8 cellular contexts compared by ENCODE assay signal in genomic region chr13:80341771-80342271, GRCh38. TPM values are rescaled to one million over a fixed set of nuclear protein-coding genes. Genes with fewer than 3 reads are reported as not detected.
A peak's percentile ranks its signal among the peaks of the same experiment; 100 is the strongest.
DNase-seq lines count a peak whose midpoint lies in the region.

No MANE protein-coding gene starts in this region.

- H3K27me3 ChIP-seq in layer of hippocampus (ENCODE audit: control insufficient read depth, insufficient read depth, low read length) (no peaks in the 10 kb centered on the region), subcutaneous abdominal adipose tissue (ENCODE audit: control insufficient read depth in 5 of 5, insufficient read depth in 4 of 5, low read length in 5 of 5) (no peaks in the 10 kb centered on the region)

- DNase-seq in T-helper 1 cell (no peak), NCI-H82 treated with DMSO at 0.1 percent for 48 hours (lab: John Stamatoyannopoulos, UW; ENCODE audit: unreplicated experiment) (peak; percentile 83), cerebellum (ENCODE audit: low spot score) (peak; percentile 59), GOT3 (lab: John Stamatoyannopoulos, UW) (no peak)
- no peak for DNase-seq in stimulated activated CD4-positive, alpha-beta T cell treated with anti-CD3 and anti-CD28 coated beads, Interleukin-4, amount 100 ng/mL, for 1 hour

- no peaks in the 10 kb centered on the region for H3K9me3 Mint-ChIP-seq in T-helper 1 cell treated with Interleukin-12 subunit alpha and Interleukin-12 subunit beta and Interleukin-4 antibody, amounts not matched to agents 30 μg/mL and 1 μg/mL, for 36 hours

- peaks cover 37% of the 10 kb centered on the region for H3K27me3 Mint-ChIP-seq in T-helper 1 cell treated with Interleukin-12 subunit alpha and Interleukin-12 subunit beta and Interleukin-4 antibody, amounts not matched to agents 30 μg/mL and 1 μg/mL, for 36 hours (ENCODE audit: low read depth)

- no peaks in the 10 kb centered on the region for H3K36me3 Mint-ChIP-seq in T-helper 1 cell treated with Interleukin-12 subunit alpha and Interleukin-12 subunit beta and Interleukin-4 antibody, amounts not matched to agents 30 μg/mL and 1 μg/mL, for 36 hours (ENCODE audit: low read depth)

- peak overlapping the region; percentile 89 for H3K27ac ChIP-seq in layer of hippocampus (ENCODE audit: low read depth, low read length)
- H3K27ac ChIP-seq in subcutaneous abdominal adipose tissue (ENCODE audit: low read depth, low read length) = peak overlapping the region; percentile 96

- peaks cover 2 to 52% (median 27%) of the 10 kb centered on the region in 5 donors for H3K4me1 ChIP-seq in subcutaneous abdominal adipose tissue (ENCODE audit: control insufficient read depth in 5 of 5, insufficient read depth in 5 of 5, low read length in 5 of 5)

- peaks cover 0 to 9% (median 6%) of the 10 kb centered on the region in 5 donors for H3K36me3 ChIP-seq in subcutaneous abdominal adipose tissue (ENCODE audit: control insufficient read depth in 5 of 5, insufficient read depth in 5 of 5, low read length in 5 of 5)

- peaks cover 9% of the 10 kb centered on the region for H3K4me1 Mint-ChIP-seq in T-helper 1 cell treated with Interleukin-12 subunit alpha and Interleukin-12 subunit beta and Interleukin-4 antibody, amounts not matched to agents 30 μg/mL and 1 μg/mL, for 36 hours (ENCODE audit: low read depth)

- H3K4me3 ChIP-seq in subcutaneous abdominal adipose tissue (ENCODE audit: low read depth in 1 of 5, low read length in 5 of 5) = peak overlapping the region; percentile 78 to 97 (median 89)

- H3K9ac ChIP-seq in subcutaneous abdominal adipose tissue (ENCODE audit: low read length in 5 of 5) = peak overlapping the region in 4 of 5 donors; percentile 58 to 81 (median 70)

- peak overlapping the region; percentile 57 for H3K27ac Mint-ChIP-seq in T-helper 1 cell treated with Interleukin-12 subunit alpha and Interleukin-12 subunit beta and Interleukin-4 antibody, amounts not matched to agents 30 μg/mL and 1 μg/mL, for 36 hours

- H3K9me3 ChIP-seq in subcutaneous abdominal adipose tissue (ENCODE audit: control insufficient read depth in 5 of 5, low read length in 5 of 5) = no peaks in the 10 kb centered on the region

- H3K4me3 Mint-ChIP-seq in T-helper 1 cell treated with Interleukin-12 subunit alpha and Interleukin-12 subunit beta and Interleukin-4 antibody, amounts not matched to agents 30 μg/mL and 1 μg/mL, for 36 hours = peak overlapping the region; percentile 40

RNA-seq across cellular contexts. Expression of gene SPRY2, which starts 0.9 kb away (rescaled TPM):
- 46.0 TPM for total RNA-seq in cerebellum

Comparison
In these comparisons a context has a peak if more than half of its experiments do, and no peak if none do; other contexts are left out.
1. DNase-seq: peak in NCI-H82 treated with DMSO at 0.1 percent for 48 hours (single experiment) and cerebellum (single experiment); none in T-helper 1 cell (0 of 5), stimulated activated CD4-positive, alpha-beta T cell treated with anti-CD3 and anti-CD28 coated beads, Interleukin-4, amount 100 ng/mL, for 1 hour (single experiment) and GOT3 (single experiment).